8 cellular contexts compared by ENCODE assay signal in the genomic region with DNA sequence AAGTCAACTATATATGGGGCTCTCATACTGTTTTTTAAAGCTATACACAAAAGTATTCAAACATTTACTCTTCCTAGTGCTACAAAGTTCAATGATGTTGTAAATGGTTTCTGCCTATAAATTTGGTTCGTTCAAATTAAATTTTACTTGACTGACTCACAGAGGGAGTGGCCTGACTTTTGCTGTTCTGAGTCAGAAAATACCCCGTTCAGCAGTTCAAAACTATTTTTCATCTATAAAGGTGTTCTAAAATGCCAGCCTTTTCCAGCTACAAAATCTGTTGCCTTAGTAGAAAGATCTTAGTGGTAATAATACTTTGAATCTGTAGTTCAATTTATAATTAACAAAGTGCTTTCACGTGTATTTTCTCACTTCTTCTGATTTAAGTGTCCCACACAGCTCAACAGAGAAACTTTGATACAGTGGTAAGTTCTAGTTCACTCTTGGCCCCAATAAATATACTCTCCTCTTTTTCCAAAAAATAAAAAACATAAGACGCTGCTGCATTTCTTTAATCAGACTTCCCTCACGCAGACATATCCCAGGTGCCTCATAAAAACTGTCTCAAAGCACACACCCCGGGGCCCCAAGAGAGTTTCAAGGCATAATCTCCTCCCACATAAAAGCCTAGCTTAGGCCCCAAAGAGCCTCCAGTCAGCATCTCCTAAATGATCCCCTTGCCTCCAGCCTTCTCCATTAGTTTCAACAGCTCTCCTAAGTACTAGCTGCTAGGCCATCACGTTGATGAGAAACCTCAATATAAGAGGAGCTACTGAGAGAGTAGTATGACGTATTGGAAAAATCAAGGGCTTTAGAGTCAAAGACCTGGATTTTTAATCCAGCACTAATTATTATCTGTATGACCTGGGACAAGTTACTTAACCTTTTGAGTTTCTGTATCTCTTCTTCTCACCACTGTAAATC. TPM values are rescaled to one million over a fixed set of nuclear protein-coding genes. Genes with fewer than 3 reads are reported as not detected.
DNase-seq lines count a peak whose midpoint lies in the region; ATAC-seq, FAIRE-seq and TF ChIP-seq lines count a peak whose summit lies in the region.

No MANE protein-coding gene starts in this region.

- TF ChIP-seq POLR2A in spleen (IDR thresholded peaks at IDR 0.05), result no peak

- WGBS in spleen, 5 donors, result 22 to 38% (median 29%) methylated on average over 8 of the region's 8 CpGs

- H3K4me1 ChIP-seq in spleen, result peaks cover 77 to 90% (median 86%) of the 10 kb centered on the region in 6 donors

- no peak for TF ChIP-seq CTCF in WI38 (IDR thresholded peaks at IDR 0.05; ENCODE audit: low read depth, low read length)
- no peak for TF ChIP-seq CTCF in fibroblast of pulmonary artery (IDR thresholded peaks at IDR 0.05; ENCODE audit: low read length, missing control alignments)
- TF ChIP-seq CTCF in spleen (IDR thresholded peaks at IDR 0.05 in 8 of 11, conservative IDR thresholded peaks at IDR 0.05 in 3 of 11), result no peak
- no peak for TF ChIP-seq CTCF in D721Med (IDR thresholded peaks at IDR 0.05; ENCODE audit: insufficient read depth, missing control alignments)

- peak; percentile 52 for DNase-seq in stimulated activated CD4-positive, alpha-beta T cell treated with anti-CD3 and anti-CD28 coated beads, Interleukin-15, amount 100 ng/mL, for 24 hours
- DNase-seq in stimulated activated CD4-positive, alpha-beta T cell treated with anti-CD3 and anti-CD28 coated beads, Interleukin-2, amount 100 ng/mL, for 48 hours, result no peak
- DNase-seq in fibroblast of pulmonary artery (ENCODE audit: low read depth), result peak; percentile 60
- no peak for DNase-seq in spleen
- DNase-seq in D721Med (ENCODE audit: insufficient read length, low spot score), result no peak

- no peaks in the 10 kb centered on the region for H3K9me3 ChIP-seq in spleen

- no peak for FAIRE-seq in D721Med (lab: Jason Lieb, UNC)

- intact Hi-C loops in spleen (cut with DNase I; ENCODE audit: low total_unique reads), result no loop called here

- H3K36me3 ChIP-seq in spleen, result no peaks in the 10 kb centered on the region

- ATAC-seq in GM21526 (IDR thresholded peaks at IDR 0.05; ENCODE audit: low FRiP score, unreplicated experiment) (no peak), GM21367 (IDR thresholded peaks at IDR 0.05; ENCODE audit: unreplicated experiment) (no peak)

- no peaks in the 10 kb centered on the region for H3K27me3 ChIP-seq in spleen (replicated peaks in 1 of 7)

- peak overlapping the region; percentile 30 to 99 (median 95) for H3K27ac ChIP-seq in spleen

- peak overlapping the region; percentile 79 for H3K4me3 ChIP-seq in WI38 (ENCODE audit: low read depth, low read length)
- H3K4me3 ChIP-seq in fibroblast of pulmonary artery (replicated peaks; ENCODE audit: low read depth, low read length), result peak overlapping the region; percentile 86
- peak overlapping the region in 6 of 8 donors; percentile 58 to 89 (median 68) for H3K4me3 ChIP-seq in spleen

RNA-seq across cellular contexts. Expression of gene PTP4A2, which starts 3.2 kb away (rescaled TPM):
- total RNA-seq in spleen, result 100 to 1,000 TPM; 201 to 300 (median 254) TPM
- polyA plus RNA-seq in spleen, result 100 to 1,000 TPM in 1 of 3 donors, 10 to 100 TPM in 2; 72.9 to 111 (median 94.2) TPM

Comparison
In these comparisons a context has a peak if more than half of its experiments do, and no peak if none do; other contexts are left out.
1. DNase-seq: peak in stimulated activated CD4-positive, alpha-beta T cell treated with anti-CD3 and anti-CD28 coated beads, Interleukin-15, amount 100 ng/mL, for 24 hours (single experiment) and fibroblast of pulmonary artery (single experiment); none in stimulated activated CD4-positive, alpha-beta T cell treated with anti-CD3 and anti-CD28 coated beads, Interleukin-2, amount 100 ng/mL, for 48 hours (0 of 2), spleen (single experiment) and D721Med (single experiment).
2. Peak in every context shown above with its lines, with median percentiles within 50 percentile points of each other: H3K4me3 ChIP-seq.